In genomic region chr19:1256646-1257474, GRCh38 we compare ENCODE assay signal across 1 cellular context.
A peak's percentile ranks its signal among the peaks of the same experiment; 100 is the strongest.
TF ChIP-seq lines count a peak whose summit lies in the region.

No MANE protein-coding gene starts in this region.

TF ChIP-seq in K562, 482 proteins besides CTCF, POLR2A, EP300 and RAD21:
- no peak for TF ChIP-seq WHSC1 (IDR thresholded peaks at IDR 0.05; ENCODE audit: low read length)
- no peak for TF ChIP-seq DMBX1 (CRISPR knock-in tag; IDR thresholded peaks at IDR 0.05; ENCODE audit: borderline replicate concordance)
- no peak for TF ChIP-seq NCOA2 (IDR thresholded peaks at IDR 0.05; ENCODE audit: partially characterized antibody in 2 of 2)
- no peak; the same call in 1 of the 2 replicates for TF ChIP-seq ZBTB7A (IDR thresholded peaks at IDR 0.05; ENCODE audit: borderline replicate concordance, control insufficient read depth, low read depth, low read length)
- no peak for TF ChIP-seq ZNF436 (CRISPR knock-in tag; IDR thresholded peaks at IDR 0.05)
- TF ChIP-seq SRF (CRISPR knock-in tag; IDR thresholded peaks at IDR 0.05) = no peak
- TF ChIP-seq ZFX (CRISPR knock-in tag; IDR thresholded peaks at IDR 0.05) = peak; percentile 44; the same call in 1 of the 2 replicates
- TF ChIP-seq ETS1 (conservative IDR thresholded peaks at IDR 0.05; ENCODE audit: control insufficient read depth, low read depth, low read length) = 0 out of 2 replicates have a peak, but pooled peaks have one; percentile 22
- TF ChIP-seq SUPT5H (IDR thresholded peaks at IDR 0.05) = peak; percentile 31; the same call in 1 of the 2 replicates
- TF ChIP-seq ZBTB33 (CRISPR knock-in tag; IDR thresholded peaks at IDR 0.05) = peak; percentile 96
- TF ChIP-seq, protein P1, sequence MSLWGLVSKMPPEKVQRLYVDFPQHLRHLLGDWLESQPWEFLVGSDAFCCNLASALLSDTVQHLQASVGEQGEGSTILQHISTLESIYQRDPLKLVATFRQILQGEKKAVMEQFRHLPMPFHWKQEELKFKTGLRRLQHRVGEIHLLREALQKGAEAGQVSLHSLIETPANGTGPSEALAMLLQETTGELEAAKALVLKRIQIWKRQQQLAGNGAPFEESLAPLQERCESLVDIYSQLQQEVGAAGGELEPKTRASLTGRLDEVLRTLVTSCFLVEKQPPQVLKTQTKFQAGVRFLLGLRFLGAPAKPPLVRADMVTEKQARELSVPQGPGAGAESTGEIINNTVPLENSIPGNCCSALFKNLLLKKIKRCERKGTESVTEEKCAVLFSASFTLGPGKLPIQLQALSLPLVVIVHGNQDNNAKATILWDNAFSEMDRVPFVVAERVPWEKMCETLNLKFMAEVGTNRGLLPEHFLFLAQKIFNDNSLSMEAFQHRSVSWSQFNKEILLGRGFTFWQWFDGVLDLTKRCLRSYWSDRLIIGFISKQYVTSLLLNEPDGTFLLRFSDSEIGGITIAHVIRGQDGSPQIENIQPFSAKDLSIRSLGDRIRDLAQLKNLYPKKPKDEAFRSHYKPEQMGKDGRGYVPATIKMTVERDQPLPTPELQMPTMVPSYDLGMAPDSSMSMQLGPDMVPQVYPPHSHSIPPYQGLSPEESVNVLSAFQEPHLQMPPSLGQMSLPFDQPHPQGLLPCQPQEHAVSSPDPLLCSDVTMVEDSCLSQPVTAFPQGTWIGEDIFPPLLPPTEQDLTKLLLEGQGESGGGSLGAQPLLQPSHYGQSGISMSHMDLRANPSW (CRISPR knock-in tag; IDR thresholded peaks at IDR 0.05) = no peak
- peak; percentile 13 for TF ChIP-seq CCNT2 (IDR thresholded peaks at IDR 0.05; ENCODE audit: borderline replicate concordance, extremely low read depth, insufficient read length, low read depth, low read length)
- TF ChIP-seq KAT8 (IDR thresholded peaks at IDR 0.05; ENCODE audit: low read depth) = no peak
- TF ChIP-seq TCF7 (IDR thresholded peaks at IDR 0.05; ENCODE audit: borderline replicate concordance) = no peak
- TF ChIP-seq SAP30 (IDR thresholded peaks at IDR 0.05; ENCODE audit: borderline replicate concordance, insufficient read depth, low read depth, low read length, poor library complexity, severe bottlenecking) = no peak
- TF ChIP-seq ZNF644 (tag; IDR thresholded peaks at IDR 0.05; ENCODE audit: low read depth) = no peak
- TF ChIP-seq, protein P2, sequence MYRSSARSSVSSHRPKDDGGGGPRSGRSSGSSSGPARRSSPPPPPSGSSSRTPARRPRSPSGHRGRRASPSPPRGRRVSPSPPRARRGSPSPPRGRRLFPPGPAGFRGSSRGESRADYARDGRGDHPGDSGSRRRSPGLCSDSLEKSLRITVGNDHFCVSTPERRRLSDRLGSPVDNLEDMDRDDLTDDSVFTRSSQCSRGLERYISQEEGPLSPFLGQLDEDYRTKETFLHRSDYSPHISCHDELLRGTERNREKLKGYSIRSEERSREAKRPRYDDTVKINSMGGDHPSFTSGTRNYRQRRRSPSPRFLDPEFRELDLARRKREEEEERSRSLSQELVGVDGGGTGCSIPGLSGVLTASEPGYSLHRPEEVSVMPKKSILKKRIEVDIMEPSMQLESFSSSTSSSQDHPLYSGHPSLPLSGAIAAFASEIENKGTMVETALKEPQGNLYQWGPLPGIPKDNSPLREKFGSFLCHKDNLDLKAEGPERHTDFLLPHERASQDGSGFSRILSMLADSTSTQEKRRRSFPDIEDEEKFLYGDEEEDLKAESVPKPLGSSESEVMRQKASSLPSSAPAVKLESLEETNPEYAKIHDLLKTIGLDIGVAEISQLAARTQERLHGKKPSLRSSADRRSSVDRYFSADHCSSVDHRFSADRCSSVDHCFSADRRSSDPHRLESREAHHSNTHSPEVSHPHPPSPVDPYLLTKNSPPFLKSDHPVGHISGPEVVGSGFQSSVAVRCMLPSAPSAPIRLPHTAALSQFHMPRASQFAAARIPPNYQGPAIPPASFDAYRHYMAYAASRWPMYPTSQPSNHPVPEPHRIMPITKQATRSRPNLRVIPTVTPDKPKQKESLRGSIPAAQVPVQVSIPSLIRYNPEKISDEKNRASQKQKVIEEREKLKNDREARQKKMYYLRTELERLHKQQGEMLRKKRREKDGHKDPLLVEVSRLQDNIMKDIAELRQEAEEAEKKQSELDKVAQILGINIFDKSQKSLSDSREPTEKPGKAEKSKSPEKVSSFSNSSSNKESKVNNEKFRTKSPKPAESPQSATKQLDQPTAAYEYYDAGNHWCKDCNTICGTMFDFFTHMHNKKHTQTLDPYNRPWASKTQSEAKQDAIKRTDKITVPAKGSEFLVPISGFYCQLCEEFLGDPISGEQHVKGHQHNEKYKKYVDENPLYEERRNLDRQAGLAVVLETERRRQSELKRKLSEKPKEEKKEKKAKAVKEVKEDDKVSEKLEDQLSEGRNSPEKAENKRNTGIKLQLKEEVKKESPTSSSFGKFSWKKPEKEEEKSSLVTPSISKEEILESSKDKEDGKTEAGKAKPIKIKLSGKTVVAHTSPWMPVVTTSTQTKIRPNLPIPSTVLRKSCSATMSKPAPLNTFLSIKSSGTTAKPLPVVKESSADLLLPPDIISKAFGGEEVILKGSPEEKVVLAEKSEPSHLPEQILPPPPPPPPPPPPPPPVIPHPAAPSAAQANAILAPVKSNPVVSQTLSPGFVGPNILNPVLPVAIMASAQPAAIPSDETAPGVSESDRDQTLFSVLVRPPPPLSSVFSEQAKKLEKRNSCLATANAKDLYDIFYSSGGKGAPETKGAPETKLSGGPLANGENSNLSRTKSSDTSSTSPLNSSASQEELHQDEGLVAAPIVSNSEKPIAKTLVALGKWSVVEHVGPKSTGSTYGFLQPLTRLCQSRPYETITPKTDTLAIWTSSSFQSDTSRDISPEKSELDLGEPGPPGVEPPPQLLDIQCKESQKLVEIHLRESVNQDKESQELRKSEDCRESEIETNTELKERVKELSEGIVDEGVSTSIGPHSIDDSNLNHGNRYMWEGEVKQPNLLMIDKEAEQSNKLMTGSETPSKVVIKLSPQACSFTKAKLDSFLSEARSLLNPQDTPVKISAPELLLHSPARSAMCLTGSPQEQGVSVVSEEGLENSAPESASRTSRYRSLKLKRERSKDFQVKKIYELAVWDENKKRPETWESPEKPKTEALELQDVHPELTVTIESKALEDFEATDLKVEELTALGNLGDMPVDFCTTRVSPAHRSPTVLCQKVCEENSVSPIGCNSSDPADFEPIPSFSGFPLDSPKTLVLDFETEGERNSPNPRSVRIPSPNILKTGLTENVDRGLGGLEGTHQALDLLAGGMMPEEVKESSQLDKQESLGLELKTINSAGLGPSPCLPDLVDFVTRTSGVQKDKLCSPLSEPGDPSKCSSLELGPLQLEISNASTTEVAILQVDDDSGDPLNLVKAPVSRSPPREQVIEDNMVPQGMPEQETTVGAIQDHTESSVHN (IDR thresholded peaks at IDR 0.05; ENCODE audit: borderline replicate concordance in 1 of 2, low read depth in 1 of 2) = no peak
- TF ChIP-seq, protein P3, sequence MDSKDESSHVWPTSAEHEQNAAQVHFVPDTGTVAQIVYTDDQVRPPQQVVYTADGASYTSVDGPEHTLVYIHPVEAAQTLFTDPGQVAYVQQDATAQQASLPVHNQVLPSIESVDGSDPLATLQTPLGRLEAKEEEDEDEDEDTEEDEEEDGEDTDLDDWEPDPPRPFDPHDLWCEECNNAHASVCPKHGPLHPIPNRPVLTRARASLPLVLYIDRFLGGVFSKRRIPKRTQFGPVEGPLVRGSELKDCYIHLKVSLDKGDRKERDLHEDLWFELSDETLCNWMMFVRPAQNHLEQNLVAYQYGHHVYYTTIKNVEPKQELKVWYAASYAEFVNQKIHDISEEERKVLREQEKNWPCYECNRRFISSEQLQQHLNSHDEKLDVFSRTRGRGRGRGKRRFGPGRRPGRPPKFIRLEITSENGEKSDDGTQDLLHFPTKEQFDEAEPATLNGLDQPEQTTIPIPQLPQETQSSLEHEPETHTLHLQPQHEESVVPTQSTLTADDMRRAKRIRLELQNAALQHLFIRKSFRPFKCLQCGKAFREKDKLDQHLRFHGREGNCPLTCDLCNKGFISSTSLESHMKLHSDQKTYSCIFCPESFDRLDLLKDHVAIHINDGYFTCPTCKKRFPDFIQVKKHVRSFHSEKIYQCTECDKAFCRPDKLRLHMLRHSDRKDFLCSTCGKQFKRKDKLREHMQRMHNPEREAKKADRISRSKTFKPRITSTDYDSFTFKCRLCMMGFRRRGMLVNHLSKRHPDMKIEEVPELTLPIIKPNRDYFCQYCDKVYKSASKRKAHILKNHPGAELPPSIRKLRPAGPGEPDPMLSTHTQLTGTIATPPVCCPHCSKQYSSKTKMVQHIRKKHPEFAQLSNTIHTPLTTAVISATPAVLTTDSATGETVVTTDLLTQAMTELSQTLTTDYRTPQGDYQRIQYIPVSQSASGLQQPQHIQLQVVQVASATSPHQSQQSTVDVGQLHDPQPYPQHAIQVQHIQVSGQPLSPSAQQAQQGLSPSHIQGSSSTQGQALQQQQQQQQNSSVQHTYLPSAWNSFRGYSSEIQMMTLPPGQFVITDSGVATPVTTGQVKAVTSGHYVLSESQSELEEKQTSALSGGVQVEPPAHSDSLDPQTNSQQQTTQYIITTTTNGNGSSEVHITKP (IDR thresholded peaks at IDR 0.05; ENCODE audit: partially characterized antibody) = no peak
- peak; percentile 71 for TF ChIP-seq RBFOX2 (IDR thresholded peaks at IDR 0.05; ENCODE audit: low read depth, low read length)
- no peak for TF ChIP-seq DDX20 (tag; IDR thresholded peaks at IDR 0.05; ENCODE audit: low read depth)
- TF ChIP-seq RBM22 (IDR thresholded peaks at IDR 0.05; ENCODE audit: low read depth, low read length, poor library complexity, severe bottlenecking) = peak; percentile 78
- TF ChIP-seq NONO (IDR thresholded peaks at IDR 0.05; ENCODE audit: low read depth in 2 of 2, low read length in 1 of 2) = no peak
- TF ChIP-seq POLR2AphosphoS5 (IDR thresholded peaks at IDR 0.05; ENCODE audit: control insufficient read depth, insufficient read depth, low read depth, low read length) = peak; percentile 15; the same call in 1 of the 2 replicates
- peak; percentile 70; the same call in 1 of the 2 replicates for TF ChIP-seq POLR2G (IDR thresholded peaks at IDR 0.05; ENCODE audit: low read depth, low read length)
- TF ChIP-seq, protein P4, sequence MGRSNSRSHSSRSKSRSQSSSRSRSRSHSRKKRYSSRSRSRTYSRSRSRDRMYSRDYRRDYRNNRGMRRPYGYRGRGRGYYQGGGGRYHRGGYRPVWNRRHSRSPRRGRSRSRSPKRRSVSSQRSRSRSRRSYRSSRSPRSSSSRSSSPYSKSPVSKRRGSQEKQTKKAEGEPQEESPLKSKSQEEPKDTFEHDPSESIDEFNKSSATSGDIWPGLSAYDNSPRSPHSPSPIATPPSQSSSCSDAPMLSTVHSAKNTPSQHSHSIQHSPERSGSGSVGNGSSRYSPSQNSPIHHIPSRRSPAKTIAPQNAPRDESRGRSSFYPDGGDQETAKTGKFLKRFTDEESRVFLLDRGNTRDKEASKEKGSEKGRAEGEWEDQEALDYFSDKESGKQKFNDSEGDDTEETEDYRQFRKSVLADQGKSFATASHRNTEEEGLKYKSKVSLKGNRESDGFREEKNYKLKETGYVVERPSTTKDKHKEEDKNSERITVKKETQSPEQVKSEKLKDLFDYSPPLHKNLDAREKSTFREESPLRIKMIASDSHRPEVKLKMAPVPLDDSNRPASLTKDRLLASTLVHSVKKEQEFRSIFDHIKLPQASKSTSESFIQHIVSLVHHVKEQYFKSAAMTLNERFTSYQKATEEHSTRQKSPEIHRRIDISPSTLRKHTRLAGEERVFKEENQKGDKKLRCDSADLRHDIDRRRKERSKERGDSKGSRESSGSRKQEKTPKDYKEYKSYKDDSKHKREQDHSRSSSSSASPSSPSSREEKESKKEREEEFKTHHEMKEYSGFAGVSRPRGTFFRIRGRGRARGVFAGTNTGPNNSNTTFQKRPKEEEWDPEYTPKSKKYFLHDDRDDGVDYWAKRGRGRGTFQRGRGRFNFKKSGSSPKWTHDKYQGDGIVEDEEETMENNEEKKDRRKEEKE (IDR thresholded peaks at IDR 0.05; ENCODE audit: borderline replicate concordance in 1 of 2, control insufficient read depth in 1 of 2, low read depth in 2 of 2, low read length in 1 of 2) = no peak
- TF ChIP-seq SMC3 (conservative IDR thresholded peaks at IDR 0.05; ENCODE audit: insufficient read depth, low read depth, low read length) = no peak
